ENCODE assay signal across 8 cellular contexts in genomic region chr3:179196098-179196497, GRCh38. TPM values are rescaled to one million over a fixed set of nuclear protein-coding genes. Genes with fewer than 3 reads are reported as not detected.
A peak's percentile ranks its signal among the peaks of the same experiment; 100 is the strongest.
DNase-seq lines count a peak whose midpoint lies in the region; ATAC-seq and TF ChIP-seq lines count a peak whose summit lies in the region.

No MANE protein-coding gene starts in this region.

- H3K9me3 Mint-ChIP-seq in activated B cell treated with CpG ODN at 0.5 μM for 24 hours = no peaks in the 10 kb centered on the region

- CTCF ChIA-PET in activated B cell treated with CpG ODN at 0.5 μM for 24 hours (lab: Charles Lee) = no interaction called here

- TF ChIP-seq CTCF in activated B cell treated with CpG ODN at 0.5 μM for 24 hours (IDR thresholded peaks at IDR 0.05) = no peak

- POLR2A ChIA-PET in activated B cell treated with CpG ODN at 0.5 μM for 24 hours (lab: Charles Lee) = interaction anchor here (1.3 kb wide), 2 partner anchors 47 to 48 kb away, joined by 4 read pairs; no protein-coding TSS in a partner anchor

- H3K36me3 Mint-ChIP-seq in activated B cell treated with CpG ODN at 0.5 μM for 24 hours (ENCODE audit: low read depth) = peaks cover 17% of the 10 kb centered on the region

- H3K4me1 Mint-ChIP-seq in activated B cell treated with CpG ODN at 0.5 μM for 24 hours = peaks cover 47% of the 10 kb centered on the region

- H2AFZ ChIP-seq in ACC112 (ENCODE audit: low read length, unreplicated experiment) = no peak overlapping the region

- no peak for DNase-seq in activated B cell treated with CpG ODN at 0.5 μM for 24 hours
- DNase-seq in renal cortical epithelial cell (ENCODE audit: low read depth) = peak; percentile 63
- DNase-seq in occipital lobe (lab: John Stamatoyannopoulos, UW) = no peak
- DNase-seq in NOMO-1 treated with DMSO at 0.1 percent for 48 hours (lab: John Stamatoyannopoulos, UW; ENCODE audit: unreplicated experiment) = no peak
- DNase-seq in stimulated activated CD4-positive, alpha-beta T cell treated with anti-CD3 and anti-CD28 coated beads, Interleukin-2, amount 100 ng/mL, for 24 hours = no peak

- H3K27ac ChIP-seq in ACC112 (ENCODE audit: low read depth, low read length) = peak overlapping the region; percentile 24

- peaks cover 14% of the 10 kb centered on the region for H3K4me1 ChIP-seq in ACC112 (ENCODE audit: control insufficient read depth, insufficient read depth, low read length, unreplicated experiment)

- ATAC-seq in GM18868 (IDR thresholded peaks at IDR 0.05; ENCODE audit: unreplicated experiment) (peak; percentile 89), HG03025 (IDR thresholded peaks at IDR 0.05; ENCODE audit: low FRiP score, unreplicated experiment) (peak; percentile 80), activated B cell treated with CpG ODN at 0.5 μM for 24 hours (ENCODE audit: low read depth) (peak; percentile 25)

- no peaks in the 10 kb centered on the region for H3K27me3 ChIP-seq in ACC112 (ENCODE audit: insufficient read depth, low read length)

- no peak overlapping the region for H3K4me3 ChIP-seq in ACC112 (ENCODE audit: low read depth, low read length)

- intact Hi-C loops in activated B cell treated with CpG ODN at 0.5 μM for 24 hours (cut with micrococcal nuclease) = loop anchor here (1.0 to 5.0 kb wide), 2 partner anchors 47 to 179 kb away; no protein-coding TSS in a partner anchor

- H3K36me3 ChIP-seq in ACC112 (ENCODE audit: insufficient read depth, low read length) = peaks cover 11% of the 10 kb centered on the region

- H3K79me2 ChIP-seq in ACC112 (ENCODE audit: control insufficient read depth, insufficient read depth, low read length, unreplicated experiment) = peaks cover 44% of the 10 kb centered on the region

- no peak overlapping the region for H3K27ac Mint-ChIP-seq in activated B cell treated with CpG ODN at 0.5 μM for 24 hours

- no peak overlapping the region for H3K4me3 Mint-ChIP-seq in activated B cell treated with CpG ODN at 0.5 μM for 24 hours

- H3K27me3 Mint-ChIP-seq in activated B cell treated with CpG ODN at 0.5 μM for 24 hours = no peaks in the 10 kb centered on the region

RNA-seq across cellular contexts. Expression of gene PIK3CA, which starts 47.9 kb away (rescaled TPM):
- total RNA-seq in activated B cell treated with CpG ODN at 0.5 μM for 24 hours (32.6 and 40.5 TPM in 2 replicates), renal cortical epithelial cell (31.3 and 40.1 TPM in 2 replicates), occipital lobe (90.2 TPM)

RNA-seq across cellular contexts. Expression of gene KCNMB3, which starts 54.8 kb away (rescaled TPM):
- 6.0 and 6.9 TPM in 2 replicates for total RNA-seq in activated B cell treated with CpG ODN at 0.5 μM for 24 hours
- under 0.01 and 2.1 TPM in 2 replicates for total RNA-seq in renal cortical epithelial cell
- 3.1 TPM for total RNA-seq in occipital lobe

Comparison
In these comparisons a context has a peak if more than half of its experiments do, and no peak if none do; other contexts are left out.
1. ATAC-seq: peak in every context shown above with its lines; median percentile 89 in GM18868; 80 in HG03025; 25 in activated B cell treated with CpG ODN at 0.5 μM for 24 hours.